Comparison of ENCODE assay signal across 9 cellular contexts in genomic region chr1:46467183-46467504, GRCh38. TPM values are rescaled to one million over a fixed set of nuclear protein-coding genes. Genes with fewer than 3 reads are reported as not detected.
DNase-seq lines count a peak whose midpoint lies in the region; ATAC-seq lines count a peak whose summit lies in the region.
"Had no signal": no experiment of that assay in that cellular context is flagged by ENCODE, and none has a peak within 500 bp of the region (broad histone marks: within the 10 kb centered on the region; RNA-seq: fewer than 3 reads in every experiment).

No MANE protein-coding gene starts in this region.

- intact Hi-C loops in activated T-helper 1 cell treated with anti-CD3 and anti-CD28 coated beads, Interleukin-12 subunit alpha, Interleukin-12 subunit beta, Interleukin-2, Interleukin-4 antibody, amounts not matched to agents 30 ng/mL and 10 ng/mL and 1 ng/mL, durations not matched to agents 14 hours and 24 hours and 36 hours (cut with micrococcal nuclease): no loop called here

- DNase-seq in NCI-H82 (lab: John Stamatoyannopoulos, UW) (peak; percentile 54), NCI-H82 treated with DMSO at 0.1 percent for 48 hours (lab: John Stamatoyannopoulos, UW; ENCODE audit: unreplicated experiment) (no peak), SW480 (ENCODE audit: low spot score) (no peak), NCI-H2107 (lab: John Stamatoyannopoulos, UW) (no peak)
- no peak for DNase-seq in activated T-helper 1 cell treated with anti-CD3 and anti-CD28 coated beads, Interleukin-12 subunit alpha, Interleukin-12 subunit beta, Interleukin-2, Interleukin-4 antibody, amounts not matched to agents 30 ng/mL and 10 ng/mL and 1 ng/mL, durations not matched to agents 14 hours and 24 hours and 36 hours (ENCODE audit: low spot score)
- no peak for DNase-seq in stimulated activated naive CD8-positive, alpha-beta T cell treated with anti-CD3 and anti-CD28 coated beads, Interleukin-15, amount 100 ng/mL, for 72 hours
- DNase-seq: ACHN had no signal

- H3K9me3 Mint-ChIP-seq in activated T-helper 1 cell treated with anti-CD3 and anti-CD28 coated beads, Interleukin-12 subunit alpha, Interleukin-12 subunit beta, Interleukin-2, Interleukin-4 antibody, amounts not matched to agents 30 ng/mL and 10 ng/mL and 1 ng/mL, durations not matched to agents 14 hours and 24 hours and 36 hours: no peaks in the 10 kb centered on the region
- H3K9me3 Mint-ChIP-seq in stimulated activated naive CD8-positive, alpha-beta T cell treated with anti-CD3 and anti-CD28 coated beads, Interleukin-15, amount 100 ng/mL, for 72 hours: no peaks in the 10 kb centered on the region

- peaks cover 6% of the 10 kb centered on the region for H3K4me1 ChIP-seq in iPS-15b (ENCODE audit: control insufficient read depth, insufficient read depth, low read length)

- no peaks in the 10 kb centered on the region for H3K9me3 ChIP-seq in iPS-15b (ENCODE audit: control insufficient read depth, insufficient read depth, low read length)

- no peak for ATAC-seq in stimulated activated naive CD8-positive, alpha-beta T cell treated with anti-CD3 and anti-CD28 coated beads, Interleukin-15, amount 100 ng/mL, for 72 hours
- ATAC-seq in HG02588 (IDR thresholded peaks at IDR 0.05; ENCODE audit: unreplicated experiment): no peak

- H3K27me3 Mint-ChIP-seq in activated T-helper 1 cell treated with anti-CD3 and anti-CD28 coated beads, Interleukin-12 subunit alpha, Interleukin-12 subunit beta, Interleukin-2, Interleukin-4 antibody, amounts not matched to agents 30 ng/mL and 10 ng/mL and 1 ng/mL, durations not matched to agents 14 hours and 24 hours and 36 hours (ENCODE audit: insufficient read depth): peaks cover 53% of the 10 kb centered on the region
- peaks cover 64% of the 10 kb centered on the region for H3K27me3 Mint-ChIP-seq in stimulated activated naive CD8-positive, alpha-beta T cell treated with anti-CD3 and anti-CD28 coated beads, Interleukin-15, amount 100 ng/mL, for 72 hours

- H3K36me3 ChIP-seq in iPS-15b (ENCODE audit: control insufficient read depth, insufficient read depth, low read length): no peaks in the 10 kb centered on the region

- peak overlapping the region; percentile 18 for H3K27ac Mint-ChIP-seq in activated T-helper 1 cell treated with anti-CD3 and anti-CD28 coated beads, Interleukin-12 subunit alpha, Interleukin-12 subunit beta, Interleukin-2, Interleukin-4 antibody, amounts not matched to agents 30 ng/mL and 10 ng/mL and 1 ng/mL, durations not matched to agents 14 hours and 24 hours and 36 hours
- peak overlapping the region in 1 of 2 donors; percentile 22 for H3K27ac Mint-ChIP-seq in stimulated activated naive CD8-positive, alpha-beta T cell treated with anti-CD3 and anti-CD28 coated beads, Interleukin-15, amount 100 ng/mL, for 72 hours

- H3K36me3 Mint-ChIP-seq in activated T-helper 1 cell treated with anti-CD3 and anti-CD28 coated beads, Interleukin-12 subunit alpha, Interleukin-12 subunit beta, Interleukin-2, Interleukin-4 antibody, amounts not matched to agents 30 ng/mL and 10 ng/mL and 1 ng/mL, durations not matched to agents 14 hours and 24 hours and 36 hours (ENCODE audit: low read depth): no peaks in the 10 kb centered on the region

- peaks cover 7% of the 10 kb centered on the region for H3K4me1 Mint-ChIP-seq in activated T-helper 1 cell treated with anti-CD3 and anti-CD28 coated beads, Interleukin-12 subunit alpha, Interleukin-12 subunit beta, Interleukin-2, Interleukin-4 antibody, amounts not matched to agents 30 ng/mL and 10 ng/mL and 1 ng/mL, durations not matched to agents 14 hours and 24 hours and 36 hours (ENCODE audit: low read depth)
- peaks cover 15% of the 10 kb centered on the region for H3K4me1 Mint-ChIP-seq in stimulated activated naive CD8-positive, alpha-beta T cell treated with anti-CD3 and anti-CD28 coated beads, Interleukin-15, amount 100 ng/mL, for 72 hours

- H3K9ac ChIP-seq in iPS-15b (ENCODE audit: low read depth, low read length): no peak overlapping the region

- H3K27me3 ChIP-seq in iPS-15b (ENCODE audit: control insufficient read depth, insufficient read depth, low read length): peaks cover 93% of the 10 kb centered on the region

- H3K4me3 ChIP-seq in iPS-15b (ENCODE audit: low read depth, low read length): peak overlapping the region; percentile 65

- H3K4me3 Mint-ChIP-seq in activated T-helper 1 cell treated with anti-CD3 and anti-CD28 coated beads, Interleukin-12 subunit alpha, Interleukin-12 subunit beta, Interleukin-2, Interleukin-4 antibody, amounts not matched to agents 30 ng/mL and 10 ng/mL and 1 ng/mL, durations not matched to agents 14 hours and 24 hours and 36 hours: peak overlapping the region; percentile 75
- peak overlapping the region; percentile 71 to 79 for H3K4me3 Mint-ChIP-seq in stimulated activated naive CD8-positive, alpha-beta T cell treated with anti-CD3 and anti-CD28 coated beads, Interleukin-15, amount 100 ng/mL, for 72 hours

RNA-seq across cellular contexts. Expression of gene DMBX1, which starts 22.5 kb away (rescaled TPM):
- not detected in 2 replicates for total RNA-seq in activated T-helper 1 cell treated with anti-CD3 and anti-CD28 coated beads, Interleukin-12 subunit alpha, Interleukin-12 subunit beta, Interleukin-2, Interleukin-4 antibody, amounts not matched to agents 30 ng/mL and 10 ng/mL and 1 ng/mL, durations not matched to agents 14 hours and 24 hours and 36 hours
